ENCODE assay signal across 24 cellular contexts in the genomic region with DNA sequence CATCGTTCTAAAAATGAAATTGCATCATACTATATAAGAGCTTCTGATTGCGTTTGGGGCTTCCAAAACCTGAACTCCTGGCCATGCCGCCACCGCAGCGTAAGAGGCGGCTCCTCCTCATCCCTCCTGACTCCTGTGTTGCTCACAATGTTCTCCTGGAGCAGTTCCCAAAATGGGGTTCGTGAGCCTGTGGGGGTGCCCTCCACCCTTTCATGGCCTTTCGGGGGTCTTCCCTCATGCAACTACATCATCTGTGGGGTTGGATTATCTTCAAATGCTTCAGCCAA.
"Had no signal": no experiment of that assay in that cellular context is flagged by ENCODE, and none has a peak within 500 bp of the region (broad histone marks: within the 10 kb centered on the region; RNA-seq: fewer than 3 reads in every experiment).

No MANE protein-coding gene starts in this region.

- H3K4me1 ChIP-seq: gastrocnemius medialis, pancreas, psoas muscle, tibial artery had no signal

- H3K4me1 Mint-ChIP-seq: activated naive CD8-positive, alpha-beta T cell treated with anti-CD3 and anti-CD28 coated beads for 36 hours; WTC11 had no signal

- H3K36me3 ChIP-seq: gastrocnemius medialis, heart left ventricle, neutrophil, pancreas, tibial artery had no signal

- FAIRE-seq: endothelial cell of umbilical vein, pancreas had no signal

- DNase-seq: activated CD4-positive, alpha-beta T cell treated with anti-CD3 and anti-CD28 coated beads, Interleukin-2, amount 50 U/mL, for 48 hours; activated CD8-positive, alpha-beta memory T cell treated with anti-CD3 and anti-CD28 coated beads, Interleukin-2, amount 50 U/mL, for 48 hours; activated naive CD4-positive, alpha-beta T cell treated with Interleukin-2 at 50 U/mL for 16 hours; activated naive CD8-positive, alpha-beta T cell treated with anti-CD3 and anti-CD28 coated beads for 36 hours; activated T-cell treated with anti-CD3 and anti-CD28 coated beads, Interleukin-2, amount 50 U/mL, for 48 hours; effector CD8-positive, alpha-beta T cell; gastrocnemius medialis; heart left ventricle; islet precursor cell; left cardiac atrium; pancreas; psoas muscle; right cardiac atrium; stimulated activated CD4-positive, alpha-beta T cell treated with anti-CD3 and anti-CD28 coated beads, Interleukin-1b, Interleukin-23, amount 100 ng/mL, for 48 hours; T1000; tibial artery had no signal

- H3K36me3 Mint-ChIP-seq: activated naive CD8-positive, alpha-beta T cell treated with anti-CD3 and anti-CD28 coated beads for 36 hours; natural killer cell treated with Interleukin-12 subunit alpha and Interleukin-12 subunit beta and Interleukin-15 and Interleukin-18, amount 100 ng/mL, for 72 hours; WTC11 had no signal

- H3K27ac Mint-ChIP-seq: activated naive CD8-positive, alpha-beta T cell treated with anti-CD3 and anti-CD28 coated beads for 36 hours; dendritic cell treated with granulocyte-macrophage colony-stimulating factor and Interleukin-4, amounts not matched to agents 40 ng/mL and 50 ng/mL, for 4 days; natural killer cell treated with Interleukin-12 subunit alpha and Interleukin-12 subunit beta and Interleukin-15 and Interleukin-18, amount 100 ng/mL, for 72 hours; stimulated activated naive CD8-positive, alpha-beta T cell treated with anti-CD3 and anti-CD28 coated beads, Interleukin-15, Interleukin-2, amounts not matched to agents 100 ng/mL and 50 ng/mL, for 24 hours; T-helper 1 cell treated with Interleukin-12 subunit alpha and Interleukin-12 subunit beta and Interleukin-4 antibody, amounts not matched to agents 30 μg/mL and 1 μg/mL, for 36 hours; WTC11 had no signal

- H3K9me3 Mint-ChIP-seq: activated naive CD8-positive, alpha-beta T cell treated with anti-CD3 and anti-CD28 coated beads for 36 hours; dendritic cell treated with granulocyte-macrophage colony-stimulating factor and Interleukin-4, amounts not matched to agents 40 ng/mL and 50 ng/mL, for 4 days; natural killer cell treated with Interleukin-12 subunit alpha and Interleukin-12 subunit beta and Interleukin-15 and Interleukin-18, amount 100 ng/mL, for 72 hours; stimulated activated naive CD8-positive, alpha-beta T cell treated with anti-CD3 and anti-CD28 coated beads, Interleukin-15, Interleukin-2, amounts not matched to agents 100 ng/mL and 50 ng/mL, for 24 hours; T-helper 1 cell treated with Interleukin-12 subunit alpha and Interleukin-12 subunit beta and Interleukin-4 antibody, amounts not matched to agents 30 μg/mL and 1 μg/mL, for 36 hours; WTC11 had no signal

- H3K27ac ChIP-seq: gastrocnemius medialis, heart left ventricle, neutrophil, pancreas, psoas muscle, tibial artery had no signal

- H3K9me3 ChIP-seq: gastrocnemius medialis, heart left ventricle, neutrophil, pancreas, psoas muscle, tibial artery had no signal

- H3K4me3 ChIP-seq: gastrocnemius medialis, heart left ventricle, pancreas, psoas muscle, tibial artery had no signal

- H3K27me3 ChIP-seq: neutrophil, pancreas had no signal

- H3K4me3 Mint-ChIP-seq: activated naive CD8-positive, alpha-beta T cell treated with anti-CD3 and anti-CD28 coated beads for 36 hours; dendritic cell treated with granulocyte-macrophage colony-stimulating factor and Interleukin-4, amounts not matched to agents 40 ng/mL and 50 ng/mL, for 4 days; natural killer cell treated with Interleukin-12 subunit alpha and Interleukin-12 subunit beta and Interleukin-15 and Interleukin-18, amount 100 ng/mL, for 72 hours; stimulated activated naive CD8-positive, alpha-beta T cell treated with anti-CD3 and anti-CD28 coated beads, Interleukin-15, Interleukin-2, amounts not matched to agents 100 ng/mL and 50 ng/mL, for 24 hours; T-helper 1 cell treated with Interleukin-12 subunit alpha and Interleukin-12 subunit beta and Interleukin-4 antibody, amounts not matched to agents 30 μg/mL and 1 μg/mL, for 36 hours; WTC11 had no signal

- H3K27me3 Mint-ChIP-seq: dendritic cell treated with granulocyte-macrophage colony-stimulating factor and Interleukin-4, amounts not matched to agents 40 ng/mL and 50 ng/mL, for 4 days had no signal

- ATAC-seq: esophagus mucosa; gastrocnemius medialis; heart left ventricle; left cardiac atrium; natural killer cell treated with Interleukin-12 subunit alpha and Interleukin-12 subunit beta and Interleukin-15 and Interleukin-18, amount 100 ng/mL, for 72 hours; psoas muscle; right cardiac atrium; WTC11 had no signal
